8 cellular contexts compared by ENCODE assay signal in genomic region chr9:95268681-95269080, GRCh38. TPM values are rescaled to one million over a fixed set of nuclear protein-coding genes. Genes with fewer than 3 reads are reported as not detected.
DNase-seq lines count a peak whose midpoint lies in the region; ATAC-seq, FAIRE-seq and TF ChIP-seq lines count a peak whose summit lies in the region.

No MANE protein-coding gene starts in this region.

- H3K4me1 ChIP-seq in KMS-11 (ENCODE audit: low read depth, poor library complexity, severe bottlenecking) (peaks cover 7% of the 10 kb centered on the region), small intestine (ENCODE audit: control insufficient read depth in 2 of 2, insufficient read depth in 1 of 2, low read depth in 1 of 2, low read length in 1 of 2) (peaks cover 5 to 6% of the 10 kb centered on the region in 2 donors), neuronal stem cell (ENCODE audit: control insufficient read depth in 2 of 2, insufficient read depth in 1 of 2, low read depth in 1 of 2, low read length in 2 of 2) (peaks cover 7% of the 10 kb centered on the region in 2 donors)

- H3K27ac ChIP-seq in KMS-11 (no peak overlapping the region), small intestine (ENCODE audit: low read depth in 1 of 2, low read length in 1 of 2) (no peak overlapping the region), neuronal stem cell (replicated peaks; ENCODE audit: low read length) (no peak overlapping the region)

- TF ChIP-seq CTCF in KMS-11 (conservative IDR thresholded peaks at IDR 0.05; ENCODE audit: low read depth, low read length) (0 out of 2 replicates have a peak, but pooled peaks have one; percentile 18), foreskin fibroblast (IDR thresholded peaks at IDR 0.05; ENCODE audit: low read depth, low read length) (peak; percentile 29)

- no peaks in the 10 kb centered on the region for H3K27me3 Mint-ChIP-seq in natural killer cell treated with Interleukin-12 subunit alpha and Interleukin-12 subunit beta and Interleukin-15 and Interleukin-18, amount 100 ng/mL, for 72 hours

- H3K14ac ChIP-seq in neuronal stem cell (ENCODE audit: low read length), result no peak overlapping the region

- peaks cover 17 to 18% of the 10 kb centered on the region in 2 donors for H3K4me1 Mint-ChIP-seq in natural killer cell treated with Interleukin-12 subunit alpha and Interleukin-12 subunit beta and Interleukin-15 and Interleukin-18, amount 100 ng/mL, for 72 hours (ENCODE audit: low read depth in 2 of 2)

- no peak overlapping the region for H3K9ac ChIP-seq in KMS-11
- H3K9ac ChIP-seq in neuronal stem cell (ENCODE audit: low read depth, low read length, poor library complexity), result no peak overlapping the region

- H3K4ac ChIP-seq in neuronal stem cell (ENCODE audit: low read length), result no peak overlapping the region

- H4K8ac ChIP-seq in neuronal stem cell (ENCODE audit: low read depth, low read length), result no peak overlapping the region

- no peak overlapping the region for H2BK5ac ChIP-seq in neuronal stem cell (ENCODE audit: low read length)

- no peak overlapping the region for H3K4me2 ChIP-seq in KMS-11
- no peak overlapping the region for H3K4me2 ChIP-seq in neuronal stem cell (ENCODE audit: insufficient read depth, low read length, poor library complexity, severe bottlenecking)

- no peak for FAIRE-seq in small intestine (lab: Jason Lieb, UNC)

- no peak overlapping the region for H2BK12ac ChIP-seq in neuronal stem cell (ENCODE audit: low read length)

- ATAC-seq in natural killer cell treated with Interleukin-12 subunit alpha and Interleukin-12 subunit beta and Interleukin-15 and Interleukin-18, amount 100 ng/mL, for 72 hours, result no peak

- no peak overlapping the region for H3K4me3 Mint-ChIP-seq in natural killer cell treated with Interleukin-12 subunit alpha and Interleukin-12 subunit beta and Interleukin-15 and Interleukin-18, amount 100 ng/mL, for 72 hours

- H2BK120ac ChIP-seq in neuronal stem cell (ENCODE audit: low read depth, low read length), result no peak overlapping the region

- H2AFZ ChIP-seq in KMS-11 (ENCODE audit: low read depth) (no peak overlapping the region), neuronal stem cell (ENCODE audit: low read length) (no peak overlapping the region)

- 13 to 33% (median 25%) methylated on average over 2 of the region's 2 CpGs for WGBS in small intestine, 3 donors
- WGBS in neuronal stem cell (ENCODE audit: extremely low coverage in 2 of 2, insufficient read length in 2 of 2, insufficient replicate concordance in 1 of 2), 2 donors, result no CpG with 5 or more reads among the region's 2 CpGs

- no peaks in the 10 kb centered on the region for H3K79me2 ChIP-seq in KMS-11 (ENCODE audit: insufficient read depth, low read depth)

- no peaks in the 10 kb centered on the region for H3K9me3 ChIP-seq in small intestine (ENCODE audit: control insufficient read depth, low read depth)
- peaks cover 0 to 2% of the 10 kb centered on the region in 2 donors for H3K9me3 ChIP-seq in neuronal stem cell (replicated peaks in 1 of 2; ENCODE audit: control insufficient read depth in 2 of 2, insufficient read depth in 1 of 2, low read depth in 1 of 2, low read length in 2 of 2)

- no peaks in the 10 kb centered on the region for H3K79me1 ChIP-seq in neuronal stem cell (ENCODE audit: low read depth, low read length)

- no peaks in the 10 kb centered on the region for H3K9me3 Mint-ChIP-seq in natural killer cell treated with Interleukin-12 subunit alpha and Interleukin-12 subunit beta and Interleukin-15 and Interleukin-18, amount 100 ng/mL, for 72 hours

- H3K27me3 ChIP-seq in KMS-11 (ENCODE audit: insufficient read depth, low read depth), result no peaks in the 10 kb centered on the region
- H3K27me3 ChIP-seq in small intestine (ENCODE audit: control insufficient read depth in 2 of 2, insufficient read depth in 2 of 2, low read length in 2 of 2), result no peaks in the 10 kb centered on the region
- H3K27me3 ChIP-seq in neuronal stem cell (ENCODE audit: control insufficient read depth in 3 of 3, insufficient read depth in 3 of 3, low read depth in 1 of 3, low read length in 3 of 3), result no peaks in the 10 kb centered on the region

- no peak overlapping the region for H3K18ac ChIP-seq in neuronal stem cell (ENCODE audit: low read length)

- H3K27ac Mint-ChIP-seq in natural killer cell treated with Interleukin-12 subunit alpha and Interleukin-12 subunit beta and Interleukin-15 and Interleukin-18, amount 100 ng/mL, for 72 hours, result no peak overlapping the region

- peak; percentile 83 for DNase-seq in DMS53 (lab: John Stamatoyannopoulos, UW)
- DNase-seq in RPMI7951 (ENCODE audit: low read depth), result peak; percentile 16
- peak; percentile 14 to 53 for DNase-seq in foreskin fibroblast
- peak; percentile 50 for DNase-seq in small intestine
- DNase-seq in neuronal stem cell (ENCODE audit: low spot score), result no peak
- DNase-seq in natural killer cell treated with Interleukin-12 subunit alpha and Interleukin-12 subunit beta and Interleukin-15 and Interleukin-18, amount 100 ng/mL, for 72 hours (ENCODE audit: low spot score), result no peak
- DNase-seq in amniotic stem cell (lab: John Stamatoyannopoulos, UW), result no peak

- H3K23ac ChIP-seq in neuronal stem cell (ENCODE audit: low read depth, low read length, poor library complexity), result no peak overlapping the region

- H2AK5ac ChIP-seq in neuronal stem cell (ENCODE audit: low read depth, low read length), result no peak overlapping the region

- H2BK15ac ChIP-seq in neuronal stem cell (ENCODE audit: low read length), result no peak overlapping the region

- no peak overlapping the region for H4K91ac ChIP-seq in neuronal stem cell (ENCODE audit: low read depth, low read length, poor library complexity)

- no peaks in the 10 kb centered on the region for H3K36me3 ChIP-seq in KMS-11 (ENCODE audit: insufficient read depth)
- no peaks in the 10 kb centered on the region for H3K36me3 ChIP-seq in small intestine (ENCODE audit: control insufficient read depth in 2 of 2, insufficient read depth in 2 of 2, low read length in 2 of 2)
- no peaks in the 10 kb centered on the region for H3K36me3 ChIP-seq in neuronal stem cell (replicated peaks in 1 of 2; ENCODE audit: control insufficient read depth in 2 of 2, insufficient read depth in 2 of 2, low read length in 2 of 2)

- H4K20me1 ChIP-seq in KMS-11 (ENCODE audit: insufficient read depth), result no peaks in the 10 kb centered on the region

- H3K4me3 ChIP-seq in KMS-11 (IDR thresholded peaks at IDR 0.05; ENCODE audit: insufficient read depth, low read depth, low read length) (no peak overlapping the region), foreskin fibroblast (ENCODE audit: low read depth in 1 of 2, low read length in 2 of 2) (no peak overlapping the region), small intestine (ENCODE audit: low read depth in 1 of 2, low read length in 2 of 2) (no peak overlapping the region), neuronal stem cell (ENCODE audit: low read length in 2 of 2) (no peak overlapping the region)

- no peaks in the 10 kb centered on the region for H3K36me3 Mint-ChIP-seq in natural killer cell treated with Interleukin-12 subunit alpha and Interleukin-12 subunit beta and Interleukin-15 and Interleukin-18, amount 100 ng/mL, for 72 hours

RNA-seq across cellular contexts. Expression of gene FANCC, which starts 48.8 kb away (rescaled TPM):
- total RNA-seq in RPMI7951 (2014; rRNA removed; shearing (Covaris generic)), result 7.9 and 9.5 TPM in 2 replicates
- polyA plus RNA-seq in small intestine, result 1 to 10 TPM; 4.9 to 8.3 (median 5.9) TPM
- 7.2 TPM for polyA plus RNA-seq in neuronal stem cell (2013, experiment 1 of 2)
- polyA plus RNA-seq in neuronal stem cell (2013, experiment 2 of 2), result 7.0 TPM
- 10 to 100 TPM; 13.5 to 30.5 TPM for total RNA-seq in natural killer cell treated with Interleukin-12 subunit alpha and Interleukin-12 subunit beta and Interleukin-15 and Interleukin-18, amount 100 ng/mL, for 72 hours

Comparison
In these comparisons a context has a peak if more than half of its experiments do, and no peak if none do; other contexts are left out.
1. DNase-seq: peak in DMS53 (single experiment), RPMI7951 (single experiment), foreskin fibroblast (2 of 2) and small intestine (single experiment); none in neuronal stem cell (single experiment), natural killer cell treated with Interleukin-12 subunit alpha and Interleukin-12 subunit beta and Interleukin-15 and Interleukin-18, amount 100 ng/mL, for 72 hours (single experiment) and amniotic stem cell (single experiment).